Comparison of ENCODE assay signal across 17 cellular contexts in the genomic region with DNA sequence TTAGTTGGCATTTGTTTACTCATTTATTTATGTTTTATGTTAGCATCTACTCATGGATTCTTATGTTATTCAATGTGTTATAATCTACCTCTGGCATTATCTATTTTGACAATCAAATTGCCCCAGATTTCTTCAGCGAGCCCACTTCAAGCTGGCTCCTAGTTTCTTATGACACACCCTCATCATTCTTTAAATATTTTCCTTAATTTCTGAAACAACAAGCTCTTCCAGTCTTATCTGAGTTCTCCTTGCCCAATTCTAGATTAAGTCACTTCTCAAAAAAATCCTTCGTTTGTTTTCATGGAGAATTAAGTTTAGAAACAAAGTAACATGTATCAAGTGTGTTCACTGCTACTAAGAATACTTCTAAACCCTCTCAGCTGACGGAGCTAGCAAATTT.
DNase-seq lines count a peak whose midpoint lies in the region; ATAC-seq and TF ChIP-seq lines count a peak whose summit lies in the region.
"Had no signal": no experiment of that assay in that cellular context is flagged by ENCODE, and none has a peak within 500 bp of the region (broad histone marks: within the 10 kb centered on the region; RNA-seq: fewer than 3 reads in every experiment).

No MANE protein-coding gene starts in this region.

- no peak overlapping the region for H3K27ac ChIP-seq in left lung
- no peak overlapping the region for H3K27ac ChIP-seq in brain microvascular endothelial cell
- H3K27ac ChIP-seq: BLaER1 had no signal

- H3K4me3 ChIP-seq in left lung: no peak overlapping the region
- no peak overlapping the region for H3K4me3 ChIP-seq in brain microvascular endothelial cell (ENCODE audit: low read depth, low read length)
- H3K4me3 ChIP-seq: BLaER1, GM23338 had no signal

- no peak for TF ChIP-seq CTCF in left lung (IDR thresholded peaks at IDR 0.05)
- no peak for TF ChIP-seq CTCF in type B pancreatic cell (conservative IDR thresholded peaks at IDR 0.05)
- no peak for TF ChIP-seq CTCF in brain microvascular endothelial cell (IDR thresholded peaks at IDR 0.05; ENCODE audit: low read depth, low read length, missing control alignments)

- H3K27me3 Mint-ChIP-seq in type B pancreatic cell: no peaks in the 10 kb centered on the region
- H3K27me3 Mint-ChIP-seq: CD4-positive, alpha-beta memory T cell had no signal

- ATAC-seq in left lung: peak; percentile 35
- ATAC-seq: GM23338, HCT116 had no signal

- peaks cover 22% of the 10 kb centered on the region for H3K36me3 Mint-ChIP-seq in type B pancreatic cell
- H3K36me3 Mint-ChIP-seq: CD14-positive monocyte had no signal

- DNase-seq in NCI-H226: peak; percentile 44
- peak; percentile 32 for DNase-seq in amniotic epithelial cell (ENCODE audit: low read depth)
- DNase-seq in left lung: no peak
- DNase-seq in type B pancreatic cell (ENCODE audit: extremely low spot score, unreplicated experiment): no peak
- DNase-seq in Kasumi-1 (lab: John Stamatoyannopoulos, UW): no peak
- no peak for DNase-seq in brain microvascular endothelial cell
- DNase-seq in GOT3 (lab: John Stamatoyannopoulos, UW): no peak
- DNase-seq: 8988T; CD4-positive, alpha-beta memory T cell; DMS79 treated with DMSO at 0.1 percent for 48 hours; GF-D8; H7; HFFc6 had no signal

- H3K27ac Mint-ChIP-seq in type B pancreatic cell: peak overlapping the region; percentile 24
- H3K27ac Mint-ChIP-seq: CD14-positive monocyte; CD4-positive, alpha-beta memory T cell; HFFc6 had no signal

- no peaks in the 10 kb centered on the region for H3K4me1 ChIP-seq in left lung
- H3K4me1 ChIP-seq: BLaER1 had no signal

- H3K36me3 ChIP-seq in left lung (no peaks in the 10 kb centered on the region), brain microvascular endothelial cell (replicated peaks) (no peaks in the 10 kb centered on the region)
- H3K36me3 ChIP-seq: BLaER1 had no signal

- in situ Hi-C loops in brain microvascular endothelial cell (cut with HindIII; ENCODE audit: low pct_ligation_motif_present, low sequenced_read_pairs): no loop called here

- H3K4me3 Mint-ChIP-seq in type B pancreatic cell: no peak overlapping the region
- H3K4me3 Mint-ChIP-seq: CD14-positive monocyte; CD4-positive, alpha-beta memory T cell; GM23338; HFFc6 had no signal

- intact Hi-C loops in left lung (cut with DNase I): no loop called here

- no peaks in the 10 kb centered on the region for H3K9me3 Mint-ChIP-seq in type B pancreatic cell
- H3K9me3 Mint-ChIP-seq: GM23338, HFFc6 had no signal

- H3K9me3 ChIP-seq in left lung: no peaks in the 10 kb centered on the region
- H3K9me3 ChIP-seq: BLaER1 had no signal

- no peaks in the 10 kb centered on the region for H3K27me3 ChIP-seq in left lung
- no peaks in the 10 kb centered on the region for H3K27me3 ChIP-seq in brain microvascular endothelial cell (replicated peaks)
- H3K27me3 ChIP-seq: BLaER1 had no signal

- H3K4me1 Mint-ChIP-seq in type B pancreatic cell (ENCODE audit: unreplicated experiment): peaks cover 5% of the 10 kb centered on the region
- H3K4me1 Mint-ChIP-seq: CD14-positive monocyte; CD4-positive, alpha-beta memory T cell; GM23338 had no signal

Comparison
In these comparisons a context has a peak if more than half of its experiments do, and no peak if none do; other contexts are left out.
1. DNase-seq: peak in NCI-H226 (single experiment) and amniotic epithelial cell (single experiment); none in left lung (0 of 2), type B pancreatic cell (single experiment), Kasumi-1 (0 of 2), brain microvascular endothelial cell (single experiment) and GOT3 (single experiment).